8 cellular contexts compared by ENCODE assay signal in the genomic region with DNA sequence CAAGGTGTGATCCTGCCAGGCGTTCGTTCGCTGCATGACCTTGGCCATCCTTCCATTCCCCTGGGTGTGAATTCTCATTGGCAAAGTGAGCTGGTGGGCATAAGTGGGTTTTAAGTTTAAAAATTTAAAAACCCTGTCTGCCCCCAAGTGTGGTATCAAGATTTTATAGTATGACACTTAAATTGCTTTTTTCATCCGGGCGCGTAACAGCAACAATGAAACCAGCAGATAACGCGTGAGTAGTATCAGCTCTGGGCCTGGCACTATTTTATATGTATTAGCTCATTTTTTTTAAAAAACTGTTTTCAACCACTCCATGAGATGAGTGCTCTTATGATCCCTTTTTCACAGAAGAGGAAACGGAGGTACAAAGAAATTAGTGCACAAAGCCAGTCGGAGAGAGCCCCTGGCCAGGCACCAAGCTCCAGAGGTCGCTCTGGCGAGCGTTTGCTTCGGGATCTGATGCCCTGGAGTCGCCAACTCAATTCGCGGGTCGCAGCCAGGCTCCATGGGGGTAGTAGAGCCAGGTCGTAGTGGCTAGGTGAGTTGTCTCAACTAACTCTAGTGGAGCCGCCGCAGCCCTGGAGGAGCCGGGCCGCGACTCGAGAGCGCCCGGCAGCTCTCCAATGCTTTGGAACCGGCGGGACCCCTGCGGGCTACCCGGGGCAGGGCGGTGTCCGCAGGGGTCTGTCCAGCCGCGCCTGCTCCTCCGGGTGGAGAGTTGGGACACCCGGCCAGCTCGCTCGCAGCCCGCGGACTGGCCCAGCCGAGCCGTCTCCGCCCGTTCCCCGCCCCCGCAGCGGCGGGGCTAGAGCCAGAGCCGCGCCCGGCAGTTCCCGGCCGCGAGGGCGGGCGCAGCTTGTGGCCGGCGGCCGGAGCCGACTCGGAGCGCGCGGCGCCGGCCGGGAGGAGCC. TPM values are rescaled to one million over a fixed set of nuclear protein-coding genes. Genes with fewer than 3 reads are reported as not detected.
DNase-seq lines count a peak whose midpoint lies in the region; ATAC-seq, FAIRE-seq and TF ChIP-seq lines count a peak whose summit lies in the region.

A gene with protein sequence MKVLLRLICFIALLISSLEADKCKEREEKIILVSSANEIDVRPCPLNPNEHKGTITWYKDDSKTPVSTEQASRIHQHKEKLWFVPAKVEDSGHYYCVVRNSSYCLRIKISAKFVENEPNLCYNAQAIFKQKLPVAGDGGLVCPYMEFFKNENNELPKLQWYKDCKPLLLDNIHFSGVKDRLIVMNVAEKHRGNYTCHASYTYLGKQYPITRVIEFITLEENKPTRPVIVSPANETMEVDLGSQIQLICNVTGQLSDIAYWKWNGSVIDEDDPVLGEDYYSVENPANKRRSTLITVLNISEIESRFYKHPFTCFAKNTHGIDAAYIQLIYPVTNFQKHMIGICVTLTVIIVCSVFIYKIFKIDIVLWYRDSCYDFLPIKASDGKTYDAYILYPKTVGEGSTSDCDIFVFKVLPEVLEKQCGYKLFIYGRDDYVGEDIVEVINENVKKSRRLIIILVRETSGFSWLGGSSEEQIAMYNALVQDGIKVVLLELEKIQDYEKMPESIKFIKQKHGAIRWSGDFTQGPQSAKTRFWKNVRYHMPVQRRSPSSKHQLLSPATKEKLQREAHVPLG (plus strand): TSS at position 832 of the 914 bp plus-strand sequence. CDS start 14,979 bp downstream, outside the sequence.

- H3K79me2 ChIP-seq in HepG2 (ENCODE audit: insufficient read depth, low read length) (peaks cover 53% of the 10 kb centered on the region), Karpas-422 (ENCODE audit: low read length) (no peaks in the 10 kb centered on the region)

- TF ChIP-seq POLR2A in HepG2 (IDR thresholded peaks at IDR 0.05; ENCODE audit: insufficient read depth in 1 of 2, low read depth in 2 of 2, low read length in 2 of 2), result peak; percentile 70 to 78

- H3K4me1 ChIP-seq in HepG2 (ENCODE audit: insufficient read depth, low read length), result peaks cover 63% of the 10 kb centered on the region
- no peaks in the 10 kb centered on the region for H3K4me1 ChIP-seq in Karpas-422 (ENCODE audit: low read length)

- H4K20me1 ChIP-seq in HepG2 (ENCODE audit: insufficient read depth, low read length) (no peaks in the 10 kb centered on the region), Karpas-422 (ENCODE audit: insufficient read depth, low read depth, low read length) (no peaks in the 10 kb centered on the region)

- FAIRE-seq in HepG2 (lab: Jason Lieb, UNC), result no peak

- CTCF ChIA-PET in HepG2 (lab: Yijun Ruan, JAX; ENCODE audit: low intra/inter-chr PET ratio, low total read pairs), result interaction anchor here (1.4 kb wide), 1 partner anchor 122 kb away, joined by 3 read pairs; no protein-coding TSS in a partner anchor

- peak within 1 kb of the TSS; percentile 74 for H3K27ac ChIP-seq in HepG2 (ENCODE audit: extremely low read length, insufficient read depth, low read length)
- no peak within 1 kb of the TSS for H3K27ac ChIP-seq in Karpas-422 (ENCODE audit: low read length)

- intact Hi-C loops in HepG2 (cut with micrococcal nuclease; ENCODE audit: unreplicated experiment), result loop anchor here (1.0 to 5.0 kb wide), 4 partner anchors 14 to 122 kb away; no protein-coding TSS in a partner anchor

- peak; percentile 67 for TF ChIP-seq RAD21 in HepG2 (CRISPR knock-in tag; IDR thresholded peaks at IDR 0.05)

- 16% methylated on average over 47 of the region's 68 CpGs for WGBS in HepG2 (ENCODE audit: low lambda C conversion rate)

- peak within 1 kb of the TSS; percentile 59 for H2AFZ ChIP-seq in HepG2 (ENCODE audit: low read length)
- H2AFZ ChIP-seq in Karpas-422 (ENCODE audit: low read length), result no peak within 1 kb of the TSS

- no peaks in the 10 kb centered on the region; a peak in 1 of 5 replicates for H3K27me3 ChIP-seq in HepG2 (ENCODE audit: control insufficient read depth in 1 of 2, insufficient read depth in 2 of 2, low read length in 2 of 2)
- H3K27me3 ChIP-seq in Karpas-422 (ENCODE audit: low read length), result 0 out of 2 replicates have a peak, but pooled peaks cover 6% of the 10 kb centered on the region

- no peaks in the 10 kb centered on the region for H3K9me2 ChIP-seq in Karpas-422 (replicated peaks; ENCODE audit: insufficient read depth, low read length)

- TF ChIP-seq CTCF in HepG2 (CRISPR knock-in tag; IDR thresholded peaks at IDR 0.05), result peak; percentile 28; the same call in 1 of the 2 replicates

- BruUV-seq in HepG2 (replicated peaks; lab: Mats Ljungman, UMichigan), result TSS peak; percentile 92

- peak; percentile 90 for ATAC-seq in HepG2
- no peak for ATAC-seq in HG02642 (IDR thresholded peaks at IDR 0.05; ENCODE audit: poor library complexity, unreplicated experiment)

- H3K36me3 ChIP-seq in HepG2 (replicated peaks in 1 of 2; ENCODE audit: control insufficient read depth in 1 of 2, insufficient read depth in 2 of 2, low read length in 2 of 2), result peaks cover 8 to 26% of the 10 kb centered on the region in 2 experiments
- H3K36me3 ChIP-seq in Karpas-422 (ENCODE audit: insufficient read depth, low read length), result no peaks in the 10 kb centered on the region

- TF ChIP-seq EP300 in HepG2 (IDR thresholded peaks at IDR 0.05; ENCODE audit: low read depth in 2 of 2, low read length in 2 of 2) (peak; percentile 4 to 33; a peak in 1 of 4 replicates), HepG2 (CRISPR knock-in tag; IDR thresholded peaks at IDR 0.05; ENCODE audit: borderline replicate concordance) (no peak)

- H3K9me3 ChIP-seq in HepG2 (ENCODE audit: low read length) (peaks cover 4% of the 10 kb centered on the region; the same call in 1 of the 2 replicates), Karpas-422 (ENCODE audit: low read length) (peaks cover 17% of the 10 kb centered on the region)

- in situ Hi-C loops in HepG2 (cut with HindIII; ENCODE audit: extremely low pct_ligation_motif_present, low pct_unique_long_range_greater_than_20kb), result no loop called here

- peak; percentile 31 for DNase-seq in NCI-H510A treated with DMSO at 0.1 percent for 48 hours (lab: John Stamatoyannopoulos, UW)
- DNase-seq in NCI-H510A (lab: John Stamatoyannopoulos, UW), result no peak
- DNase-seq in RKO (ENCODE audit: low spot score), result peak; percentile 50
- DNase-seq in ecto neural progenitor cell (ENCODE audit: low spot score), result peak; percentile 81
- DNase-seq in HepG2 (ENCODE audit: low spot score), result peak; percentile 60
- DNase-seq in stromal cell of bone marrow (ENCODE audit: low read depth), result peak; percentile 72
- no peak for DNase-seq in Karpas-422

- H3K9ac ChIP-seq in HepG2 (ENCODE audit: insufficient read depth, low read depth, low read length) (peak within 1 kb of the TSS; percentile 90), Karpas-422 (ENCODE audit: low read length) (no peak within 1 kb of the TSS)

- POLR2A ChIA-PET in HepG2 (lab: Yijun Ruan, JAX), result interaction anchor here (0.7 to 5.4 kb wide), 27 partner anchors 12 to 214 kb away, joined by 3 to 128 read pairs (median 6); no protein-coding TSS in a partner anchor

- H3K4me2 ChIP-seq in HepG2 (ENCODE audit: low read depth, low read length) (peak within 1 kb of the TSS; percentile 98), Karpas-422 (ENCODE audit: low read depth, low read length, poor library complexity, severe bottlenecking) (no peak within 1 kb of the TSS)

- H3K4me3 ChIP-seq in HepG2 (replicated peaks in 1 of 3; ENCODE audit: insufficient read depth in 1 of 3, low read depth in 2 of 3, low read length in 3 of 3) (peak within 1 kb of the TSS; percentile 64 to 99 (median 86)), Karpas-422 (ENCODE audit: low read length) (no peak within 1 kb of the TSS)

TF ChIP-seq in HepG2, 621 proteins besides CTCF, POLR2A, EP300 and RAD21 (continues in another document):
- TF ChIP-seq, protein P1, sequence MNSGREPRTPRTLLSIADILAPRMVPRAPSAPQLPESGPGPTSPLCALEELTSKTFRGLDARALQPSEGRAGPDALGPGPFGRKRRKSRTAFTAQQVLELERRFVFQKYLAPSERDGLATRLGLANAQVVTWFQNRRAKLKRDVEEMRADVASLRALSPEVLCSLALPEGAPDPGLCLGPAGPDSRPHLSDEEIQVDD (CRISPR knock-in tag; IDR thresholded peaks at IDR 0.05; ENCODE audit: borderline replicate concordance), result no peak
- TF ChIP-seq SRF (IDR thresholded peaks at IDR 0.05; ENCODE audit: low read depth, low read length), result no peak

RNA-seq across cellular contexts. Expression of the gene that starts here (rescaled TPM):
- 38.0 and 48.3 TPM in 2 replicates for total RNA-seq in HepG2 (2016; rRNA removed; fragmentation: Illumina TruSeq; extraction: Trizol)
- total RNA-seq in HepG2 (2016; cell fraction: cytosol; rRNA removed; fragmentation: Illumina TruSeq; extraction: Trizol; ENCODE audit: low read depth), result 15.9 and 21.1 TPM in 2 replicates
- 40.6 and 43.4 TPM in 2 replicates for total RNA-seq in HepG2 (2016; cell fraction: insoluble cytoplasmic fraction; rRNA removed; fragmentation: Illumina TruSeq; extraction: Trizol)
- total RNA-seq in HepG2 (2016; cell fraction: membrane; rRNA removed; fragmentation: Illumina TruSeq; extraction: Trizol), result 64.6 and 78.0 TPM in 2 replicates
- total RNA-seq in HepG2 (2016; cell fraction: nucleus; rRNA removed; fragmentation: Illumina TruSeq; extraction: Trizol), result 35.3 and 37.4 TPM in 2 replicates
- polyA plus RNA-seq in HepG2 (2011; rRNA removed), result 81.2 and 93.1 TPM in 2 replicates
- 67.4 and 75.1 TPM in 2 replicates for polyA plus RNA-seq in HepG2 (2011; cell fraction: cytosol; rRNA removed)
- 35.7 and 38.6 TPM in 2 replicates for polyA plus RNA-seq in HepG2 (2011; cell fraction: nucleus; rRNA removed)
- polyA plus RNA-seq in HepG2 (2012), result 30.0 and 50.4 TPM in 2 replicates
- polyA plus RNA-seq in HepG2 (2016; cell fraction: cytosol; fragmentation: Illumina TruSeq; extraction: Trizol; ENCODE audit: low read depth), result 29.7 and 33.1 TPM in 2 replicates
- 48.4 and 48.5 TPM in 2 replicates for polyA plus RNA-seq in HepG2 (2016; cell fraction: insoluble cytoplasmic fraction; fragmentation: Illumina TruSeq; extraction: Trizol; ENCODE audit: low read depth)
- polyA plus RNA-seq in HepG2 (2016; cell fraction: membrane; fragmentation: Illumina TruSeq; extraction: Trizol; ENCODE audit: low read depth), result 58.8 and 67.5 TPM in 2 replicates
- 57.0 and 61.8 TPM in 2 replicates for polyA plus RNA-seq in HepG2 (2016; cell fraction: nucleus; fragmentation: Illumina TruSeq; extraction: Trizol; ENCODE audit: insufficient read depth, low read depth)
- 1.5 and 93.0 TPM in 2 replicates for polyA minus RNA-seq in HepG2 (2011; rRNA and poly(A)+ RNA removed; ENCODE audit: low replicate concordance)
- 52.1 and 62.2 TPM in 2 replicates for polyA minus RNA-seq in HepG2 (2011; cell fraction: cytosol; rRNA and poly(A)+ RNA removed)
- polyA minus RNA-seq in HepG2 (2011; cell fraction: nucleus; rRNA and poly(A)+ RNA removed), result 50.9 and 53.8 TPM in 2 replicates
- total RNA-seq in Karpas-422 (2014; rRNA removed; shearing (Covaris generic); ENCODE audit: low replicate concordance), result not detected in 2 replicates

Comparison
In these comparisons a context has a peak if more than half of its experiments do, and no peak if none do; other contexts are left out.
1. RNA of the gene that starts here (total RNA-seq): 15.9 to 78.0 TPM in HepG2; not detected in Karpas-422; every median in the first group is over 10 times any median in the second.
2. DNase-seq: peak in NCI-H510A treated with DMSO at 0.1 percent for 48 hours (single experiment), RKO (single experiment), ecto neural progenitor cell (single experiment), HepG2 (single experiment) and stromal cell of bone marrow (single experiment); none in NCI-H510A (single experiment) and Karpas-422 (single experiment).